21 cellular contexts compared by ENCODE assay signal in the genomic region with DNA sequence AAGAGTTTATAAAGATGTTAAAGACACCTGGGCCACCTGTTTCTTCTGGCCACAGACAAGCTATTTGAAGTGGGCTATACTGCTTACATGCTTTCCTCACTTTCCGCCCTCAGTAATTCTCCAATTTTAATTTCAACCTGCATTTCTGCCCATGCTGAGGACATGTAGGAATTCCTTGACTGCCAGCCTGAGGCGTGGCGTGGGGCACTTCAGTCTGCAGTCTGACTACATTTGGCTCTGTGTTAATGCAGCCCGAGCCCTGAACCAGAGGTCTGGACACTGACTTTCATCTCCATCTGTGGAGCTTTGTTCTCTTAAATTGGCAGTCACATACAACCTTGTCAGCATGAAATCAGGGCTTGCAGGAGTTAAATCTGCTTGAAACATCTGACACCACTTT. TPM values are rescaled to one million over a fixed set of nuclear protein-coding genes. Genes with fewer than 3 reads are reported as not detected.
A peak's percentile ranks its signal among the peaks of the same experiment; 100 is the strongest.
DNase-seq lines count a peak whose midpoint lies in the region; ATAC-seq and TF ChIP-seq lines count a peak whose summit lies in the region.
"Had no signal": no experiment of that assay in that cellular context is flagged by ENCODE, and none has a peak within 500 bp of the region (broad histone marks: within the 10 kb centered on the region; RNA-seq: fewer than 3 reads in every experiment).

No MANE protein-coding gene starts in this region.

- H3K36me3 Mint-ChIP-seq in activated T-helper 17 cell treated with anti-CD3 and anti-CD28 coated beads, Interleukin-2, amount 50 U/mL, for 72 hours (ENCODE audit: low read depth) = peaks cover 87% of the 10 kb centered on the region

- H3K27ac ChIP-seq in mesodermal cell (ENCODE audit: low read depth, low read length, severe bottlenecking) (peak overlapping the region; percentile 10), upper lobe of right lung (peak overlapping the region; percentile 14), testis (no peak overlapping the region)
- H3K27ac ChIP-seq: neutrophil, transverse colon had no signal

- peaks cover 8% of the 10 kb centered on the region for H3K4me1 Mint-ChIP-seq in stimulated activated naive CD8-positive, alpha-beta T cell treated with anti-CD3 and anti-CD28 coated beads, Interleukin-15, amount 100 ng/mL, for 72 hours
- H3K4me1 Mint-ChIP-seq in activated T-helper 17 cell treated with anti-CD3 and anti-CD28 coated beads, Interleukin-2, amount 50 U/mL, for 72 hours = peaks cover 3% of the 10 kb centered on the region

- no peak for DNase-seq in stimulated activated naive CD8-positive, alpha-beta T cell treated with anti-CD3 and anti-CD28 coated beads, Interleukin-15, amount 100 ng/mL, for 72 hours
- DNase-seq in stimulated activated naive CD8-positive, alpha-beta T cell treated with anti-CD3 and anti-CD28 coated beads, Interleukin-15, Interleukin-2, amounts not matched to agents 100 U/mL and 50 U/mL, for 24 hours = no peak
- DNase-seq in upper lobe of right lung (peak; percentile 69), testis (no peak), HK-2 (ENCODE audit: unreplicated experiment) (no peak), posterior vena cava (ENCODE audit: low spot score) (no peak)
- DNase-seq: activated CD4-positive, alpha-beta T cell treated with anti-CD3 and anti-CD28 coated beads for 1 hour; activated effector memory CD4-positive, alpha-beta T cell treated with Interleukin-2 at 50 U/mL for 16 hours; DMS79; heart right ventricle; MM.1S; NCI-H1694; NCI-H2171 treated with DMSO at 0.1 percent for 48 hours; NCI-H69; stimulated activated CD4-positive, alpha-beta T cell treated with anti-CD3 and anti-CD28 coated beads, Interleukin-2, amount 100 ng/mL, for 48 hours; transverse colon had no signal

- no peaks in the 10 kb centered on the region for H3K27me3 ChIP-seq in upper lobe of right lung
- no peaks in the 10 kb centered on the region for H3K27me3 ChIP-seq in testis
- H3K27me3 ChIP-seq: heart right ventricle, neutrophil, transverse colon had no signal

- H3K9me3 ChIP-seq in mesodermal cell (ENCODE audit: control insufficient read depth, low read length) (no peaks in the 10 kb centered on the region), upper lobe of right lung (no peaks in the 10 kb centered on the region), testis (no peaks in the 10 kb centered on the region)
- H3K9me3 ChIP-seq: heart right ventricle, neutrophil, transverse colon had no signal

- H3K4me3 Mint-ChIP-seq in stimulated activated naive CD8-positive, alpha-beta T cell treated with anti-CD3 and anti-CD28 coated beads, Interleukin-15, amount 100 ng/mL, for 72 hours = no peak overlapping the region
- H3K4me3 Mint-ChIP-seq in activated T-helper 17 cell treated with anti-CD3 and anti-CD28 coated beads, Interleukin-2, amount 50 U/mL, for 72 hours = no peak overlapping the region
- H3K4me3 Mint-ChIP-seq: stimulated activated naive CD8-positive, alpha-beta T cell treated with anti-CD3 and anti-CD28 coated beads, Interleukin-15, Interleukin-2, amounts not matched to agents 100 ng/mL and 50 ng/mL, for 24 hours had no signal

- intact Hi-C loops in upper lobe of right lung (cut with DNase I) (no loop called here), testis (cut with DNase I; ENCODE audit: low total_unique reads) (no loop called here), posterior vena cava (cut with DNase I) (no loop called here)

- H3K36me3 ChIP-seq in mesodermal cell (ENCODE audit: control insufficient read depth, insufficient read depth, low read length) (peaks cover 86% of the 10 kb centered on the region), upper lobe of right lung (peaks cover 79% of the 10 kb centered on the region), testis (ENCODE audit: low read depth, missing control alignments) (no peaks in the 10 kb centered on the region)

- no peaks in the 10 kb centered on the region for H3K9me3 Mint-ChIP-seq in stimulated activated naive CD8-positive, alpha-beta T cell treated with anti-CD3 and anti-CD28 coated beads, Interleukin-15, amount 100 ng/mL, for 72 hours
- no peaks in the 10 kb centered on the region for H3K9me3 Mint-ChIP-seq in activated T-helper 17 cell treated with anti-CD3 and anti-CD28 coated beads, Interleukin-2, amount 50 U/mL, for 72 hours
- H3K9me3 Mint-ChIP-seq: stimulated activated naive CD8-positive, alpha-beta T cell treated with anti-CD3 and anti-CD28 coated beads, Interleukin-15, Interleukin-2, amounts not matched to agents 100 ng/mL and 50 ng/mL, for 24 hours had no signal

- no peaks in the 10 kb centered on the region for H3K27me3 Mint-ChIP-seq in stimulated activated naive CD8-positive, alpha-beta T cell treated with anti-CD3 and anti-CD28 coated beads, Interleukin-15, amount 100 ng/mL, for 72 hours
- H3K27me3 Mint-ChIP-seq in activated T-helper 17 cell treated with anti-CD3 and anti-CD28 coated beads, Interleukin-2, amount 50 U/mL, for 72 hours = no peaks in the 10 kb centered on the region
- H3K27me3 Mint-ChIP-seq: stimulated activated naive CD8-positive, alpha-beta T cell treated with anti-CD3 and anti-CD28 coated beads, Interleukin-15, Interleukin-2, amounts not matched to agents 100 ng/mL and 50 ng/mL, for 24 hours had no signal

- 93 to 97% methylated on average over 4 of the region's 4 CpGs for WGBS in mesodermal cell (ENCODE audit: insufficient coverage in 2 of 2), 2 experiments
- WGBS in testis, 2 donors = 86% methylated on average over 4 of the region's 4 CpGs

- no peak overlapping the region for H3K4me3 ChIP-seq in mesodermal cell (ENCODE audit: extremely low read depth, insufficient read depth, low read length, poor library complexity, severe bottlenecking)
- H3K4me3 ChIP-seq in upper lobe of right lung = no peak overlapping the region
- no peak overlapping the region for H3K4me3 ChIP-seq in testis
- H3K4me3 ChIP-seq: heart right ventricle, K562, transverse colon had no signal

- no peaks in the 10 kb centered on the region for H3K4me1 ChIP-seq in mesodermal cell (ENCODE audit: control insufficient read depth, insufficient read depth, low read length, poor library complexity, severe bottlenecking)
- H3K4me1 ChIP-seq in upper lobe of right lung = peaks cover 2% of the 10 kb centered on the region
- H3K4me1 ChIP-seq in testis = peaks cover 4% of the 10 kb centered on the region

- peak overlapping the region; percentile 27 to 75 for H3K27ac Mint-ChIP-seq in stimulated activated naive CD8-positive, alpha-beta T cell treated with anti-CD3 and anti-CD28 coated beads, Interleukin-15, amount 100 ng/mL, for 72 hours
- peak overlapping the region; percentile 63 for H3K27ac Mint-ChIP-seq in activated T-helper 17 cell treated with anti-CD3 and anti-CD28 coated beads, Interleukin-2, amount 50 U/mL, for 72 hours
- H3K27ac Mint-ChIP-seq: stimulated activated naive CD8-positive, alpha-beta T cell treated with anti-CD3 and anti-CD28 coated beads, Interleukin-15, Interleukin-2, amounts not matched to agents 100 ng/mL and 50 ng/mL, for 24 hours had no signal

- no peak for ATAC-seq in stimulated activated naive CD8-positive, alpha-beta T cell treated with anti-CD3 and anti-CD28 coated beads, Interleukin-15, amount 100 ng/mL, for 72 hours
- no peak for ATAC-seq in stimulated activated naive CD8-positive, alpha-beta T cell treated with anti-CD3 and anti-CD28 coated beads, Interleukin-15, Interleukin-2, amounts not matched to agents 100 U/mL and 50 U/mL, for 24 hours
- ATAC-seq in activated T-helper 17 cell treated with anti-CD3 and anti-CD28 coated beads, Interleukin-2, amount 50 U/mL, for 72 hours (replicated peaks) = no peak
- peak; percentile 91 for ATAC-seq in upper lobe of right lung
- ATAC-seq: K562 had no signal

- TF ChIP-seq CTCF in upper lobe of right lung (IDR thresholded peaks at IDR 0.05) (no peak), testis (IDR thresholded peaks at IDR 0.05) (no peak)

- TF ChIP-seq POLR2A in testis (IDR thresholded peaks at IDR 0.05) = no peak

RNA-seq across cellular contexts. Expression of gene UQCC5, which starts 8.5 kb away (rescaled TPM):
- 10 to 100 TPM in 1 of 2 donors, 1 to 10 TPM in 1; 7.9 to 12.0 TPM for total RNA-seq in activated T-helper 17 cell treated with anti-CD3 and anti-CD28 coated beads, Interleukin-2, amount 50 U/mL, for 72 hours
- 40.7 TPM for polyA plus RNA-seq in mesodermal cell (2013, experiment 1 of 2)
- polyA plus RNA-seq in mesodermal cell (2013, experiment 2 of 2) = 32.5 TPM
- total RNA-seq in upper lobe of right lung (16.6 TPM), testis (10 to 100 TPM; 23.0 to 30.5 TPM), posterior vena cava (10 to 100 TPM; 13.8 to 22.8 TPM)
- 37.0 TPM for polyA plus RNA-seq in testis (ENCODE audit: insufficient read depth, low read depth, low replicate concordance)

RNA-seq across cellular contexts. Expression of gene NT5DC2, which starts 11.3 kb away (rescaled TPM):
- total RNA-seq in activated T-helper 17 cell treated with anti-CD3 and anti-CD28 coated beads, Interleukin-2, amount 50 U/mL, for 72 hours = 10 to 100 TPM; 23.3 to 54.7 TPM
- polyA plus RNA-seq in mesodermal cell (2013, experiment 1 of 2) = 292 TPM
- 250 TPM for polyA plus RNA-seq in mesodermal cell (2013, experiment 2 of 2)
- total RNA-seq in upper lobe of right lung (39.7 TPM), testis (100 to 1,000 TPM; 137 to 147 TPM), posterior vena cava (10 to 100 TPM; 42.7 to 48.6 TPM)
- polyA plus RNA-seq in testis (ENCODE audit: insufficient read depth, low read depth, low replicate concordance) = 92.4 TPM

RNA-seq across cellular contexts. Expression of gene STAB1, which starts 49.8 kb away (rescaled TPM):
- under 1 TPM; 0.19 to 0.26 TPM for total RNA-seq in activated T-helper 17 cell treated with anti-CD3 and anti-CD28 coated beads, Interleukin-2, amount 50 U/mL, for 72 hours
- polyA plus RNA-seq in mesodermal cell (2013, experiment 1 of 2) = 14.5 TPM
- 8.7 TPM for polyA plus RNA-seq in mesodermal cell (2013, experiment 2 of 2)
- total RNA-seq in upper lobe of right lung = 152 TPM
- 10 to 100 TPM; 58.6 to 71.9 TPM for total RNA-seq in testis
- 41.7 TPM for polyA plus RNA-seq in testis (ENCODE audit: insufficient read depth, low read depth, low replicate concordance)
- total RNA-seq in posterior vena cava = 100 to 1,000 TPM; 303 to 498 TPM

Comparison
In these comparisons a context has a peak if more than half of its experiments do, and no peak if none do; other contexts are left out.
1. H3K27ac ChIP-seq: peak in mesodermal cell (single experiment) and upper lobe of right lung (single experiment); none in testis (0 of 2).
2. RNA of gene STAB1, which starts 49.8 kb away (total RNA-seq): 303 to 498 TPM in posterior vena cava, 152 TPM in upper lobe of right lung (single experiment) and 58.6 to 71.9 TPM in testis; 0.19 to 0.26 TPM in activated T-helper 17 cell treated with anti-CD3 and anti-CD28 coated beads, Interleukin-2, amount 50 U/mL, for 72 hours; every median in the first group is over 10 times any median in the second.